8 cellular contexts compared by ENCODE assay signal in the genomic region with DNA sequence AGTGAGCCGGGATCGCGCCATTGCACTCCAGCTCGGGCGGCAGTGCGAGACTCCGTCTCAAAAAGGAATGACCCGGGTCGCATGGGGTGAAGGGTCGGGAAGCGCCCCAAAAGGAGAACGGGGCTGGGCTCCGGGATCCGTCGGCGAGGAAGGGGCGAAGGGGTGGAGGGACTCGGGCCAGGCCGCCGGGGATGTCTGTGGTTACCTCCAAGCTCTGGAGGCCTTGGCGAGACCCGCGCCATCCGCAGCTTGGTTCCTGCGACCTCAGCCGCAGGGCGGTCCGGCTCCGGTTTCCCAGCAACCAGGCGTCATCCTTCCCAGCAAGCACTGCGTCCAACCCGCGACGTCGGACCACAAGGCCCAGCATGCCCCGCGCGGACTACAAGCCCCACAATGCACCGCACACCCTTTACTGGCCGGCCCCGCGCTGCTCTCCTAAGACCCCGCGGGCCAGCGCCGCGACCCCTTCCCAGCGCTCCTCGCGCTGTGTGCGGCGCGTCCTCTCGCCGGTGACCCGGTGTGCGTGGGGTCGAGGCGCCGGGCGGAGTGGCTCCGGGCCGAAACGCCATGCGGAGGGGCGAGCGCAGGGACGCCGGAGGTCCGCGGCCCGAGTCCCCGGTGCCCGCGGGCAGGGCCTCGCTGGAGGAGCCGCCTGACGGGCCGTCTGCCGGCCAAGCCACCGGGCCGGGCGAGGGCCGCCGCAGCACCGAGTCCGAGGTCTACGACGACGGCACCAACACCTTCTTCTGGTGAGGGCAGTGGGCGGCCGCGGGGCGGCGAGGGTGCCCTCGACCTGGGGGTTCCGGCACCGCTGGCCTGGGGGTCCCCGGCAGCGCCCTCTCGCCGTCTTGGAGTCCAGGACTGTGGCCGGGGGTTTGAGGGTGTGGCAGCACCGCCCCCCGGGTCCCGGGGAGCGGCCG. TPM values are rescaled to one million over a fixed set of nuclear protein-coding genes. Genes with fewer than 3 reads are reported as not detected.
A peak's percentile ranks its signal among the peaks of the same experiment; 100 is the strongest.
DNase-seq lines count a peak whose midpoint lies in the region; ATAC-seq and TF ChIP-seq lines count a peak whose summit lies in the region.

A gene (plus strand): TSS at position 391 of the 920 bp plus-strand sequence. CDS start 177 bp downstream, at position 568.

- H3K9me3 Mint-ChIP-seq in activated CD4-positive, alpha-beta T cell treated with anti-CD3 and anti-CD28 coated beads, Interleukin-2, amount 10 ng/mL, durations not matched to agents 24 days and 14 days: no peaks in the 10 kb centered on the region

- H3K4me3 Mint-ChIP-seq in activated CD4-positive, alpha-beta T cell treated with anti-CD3 and anti-CD28 coated beads, Interleukin-2, amount 10 ng/mL, durations not matched to agents 24 days and 14 days: peak within 1 kb of the TSS; percentile 97

- TF ChIP-seq CTCF in BJ (IDR thresholded peaks at IDR 0.05; ENCODE audit: insufficient read depth, low read depth, low read length): no peak
- no peak for TF ChIP-seq CTCF in left lung (IDR thresholded peaks at IDR 0.05)

- intact Hi-C loops in activated CD4-positive, alpha-beta T cell treated with anti-CD3 and anti-CD28 coated beads, Interleukin-2, amount 10 ng/mL, durations not matched to agents 24 days and 14 days (cut with micrococcal nuclease): loop anchor here (1.0 to 2.0 kb wide), 3 partner anchors 56 to 135 kb away; a partner anchor contains a TSS
- intact Hi-C loops in left lung (cut with DNase I): no loop called here

- H3K27me3 Mint-ChIP-seq in activated CD4-positive, alpha-beta T cell treated with anti-CD3 and anti-CD28 coated beads, Interleukin-2, amount 10 ng/mL, durations not matched to agents 24 days and 14 days: no peaks in the 10 kb centered on the region

- no peaks in the 10 kb centered on the region for H3K9me3 ChIP-seq in left lung

- peaks cover 21 to 38% of the 10 kb centered on the region in 2 donors for H3K4me1 ChIP-seq in left lung

- POLR2A ChIA-PET in BJ (lab: Charles Lee): interaction anchor here (0.6 kb wide), 1 partner anchor 43 kb away, joined by 3 read pairs; no protein-coding TSS in a partner anchor

- peaks cover 24% of the 10 kb centered on the region for H3K36me3 Mint-ChIP-seq in activated CD4-positive, alpha-beta T cell treated with anti-CD3 and anti-CD28 coated beads, Interleukin-2, amount 10 ng/mL, durations not matched to agents 24 days and 14 days (ENCODE audit: low read depth)

- H3K4me3 ChIP-seq in BJ (ENCODE audit: low read depth, low read length) (peak within 1 kb of the TSS; percentile 92), left lung (peak within 1 kb of the TSS; percentile 96 to 98)

- peaks cover 9% of the 10 kb centered on the region for H3K36me3 ChIP-seq in BJ (ENCODE audit: control insufficient read depth, insufficient read depth, low read length)
- H3K36me3 ChIP-seq in left lung: peaks cover 0 to 32% of the 10 kb centered on the region in 2 donors

- peak within 1 kb of the TSS; percentile 97 for H3K27ac Mint-ChIP-seq in activated CD4-positive, alpha-beta T cell treated with anti-CD3 and anti-CD28 coated beads, Interleukin-2, amount 10 ng/mL, durations not matched to agents 24 days and 14 days

- peak; percentile 82 for ATAC-seq in GM19324 (IDR thresholded peaks at IDR 0.05; ENCODE audit: low FRiP score, unreplicated experiment)
- peak; percentile 58 for ATAC-seq in HG03469 (IDR thresholded peaks at IDR 0.05; ENCODE audit: unreplicated experiment)
- ATAC-seq in left lung: peak; percentile 88

- DNase-seq in BJ (ENCODE audit: low read depth) (peak; percentile 65), NCI-H526 treated with DMSO at 0.1 percent for 48 hours (lab: John Stamatoyannopoulos, UW) (peak; percentile 95), dedifferentiated amniotic fluid mesenchymal stem cell (ENCODE audit: extremely low spot score) (peak; percentile 96), left lung (peak; percentile 97 to 99)
- DNase-seq in activated CD4-positive, alpha-beta T cell treated with anti-CD3 and anti-CD28 coated beads, Interleukin-2, amount 10 ng/mL, durations not matched to agents 24 days and 14 days: peak; percentile 98
- DNase-seq in stimulated activated CD4-positive, alpha-beta T cell treated with anti-CD3 and anti-CD28 coated beads, Interleukin-2, amount 100 ng/mL, for 48 hours: peak; percentile 87

- CTCF ChIA-PET in BJ (lab: Yijun Ruan, JAX): interaction anchor here (0.8 to 4.1 kb wide), 5 partner anchors 20 to 85 kb away, joined by 3 to 18 read pairs (median 10); a partner anchor contains a TSS

- no peaks in the 10 kb centered on the region for H3K27me3 ChIP-seq in BJ (ENCODE audit: control insufficient read depth, insufficient read depth, low read length)
- no peaks in the 10 kb centered on the region for H3K27me3 ChIP-seq in left lung

- peak within 1 kb of the TSS; percentile 94 to 95 for H3K27ac ChIP-seq in left lung

- H3K4me1 Mint-ChIP-seq in activated CD4-positive, alpha-beta T cell treated with anti-CD3 and anti-CD28 coated beads, Interleukin-2, amount 10 ng/mL, durations not matched to agents 24 days and 14 days: peaks cover 17% of the 10 kb centered on the region

RNA-seq across cellular contexts. Expression of the gene that starts here (rescaled TPM):
- 18.1 and 25.8 TPM in 2 replicates for polyA plus RNA-seq in BJ (2011; rRNA removed)
- 17.6 and 25.5 TPM in 2 replicates for polyA minus RNA-seq in BJ (2011; rRNA and poly(A)+ RNA removed)
- total RNA-seq in activated CD4-positive, alpha-beta T cell treated with anti-CD3 and anti-CD28 coated beads, Interleukin-2, amount 10 ng/mL, durations not matched to agents 24 days and 14 days: 31.0 and 31.8 TPM in 2 replicates
- 10 to 100 TPM; 25.6 to 27.9 TPM for total RNA-seq in left lung

Comparison
In these comparisons a context has a peak if more than half of its experiments do, and no peak if none do; other contexts are left out.
1. Peak in every context shown above with its lines: DNase-seq, ATAC-seq, H3K4me3 ChIP-seq and H3K27ac ChIP-seq.